26 cellular contexts compared by ENCODE assay signal in the genomic region with DNA sequence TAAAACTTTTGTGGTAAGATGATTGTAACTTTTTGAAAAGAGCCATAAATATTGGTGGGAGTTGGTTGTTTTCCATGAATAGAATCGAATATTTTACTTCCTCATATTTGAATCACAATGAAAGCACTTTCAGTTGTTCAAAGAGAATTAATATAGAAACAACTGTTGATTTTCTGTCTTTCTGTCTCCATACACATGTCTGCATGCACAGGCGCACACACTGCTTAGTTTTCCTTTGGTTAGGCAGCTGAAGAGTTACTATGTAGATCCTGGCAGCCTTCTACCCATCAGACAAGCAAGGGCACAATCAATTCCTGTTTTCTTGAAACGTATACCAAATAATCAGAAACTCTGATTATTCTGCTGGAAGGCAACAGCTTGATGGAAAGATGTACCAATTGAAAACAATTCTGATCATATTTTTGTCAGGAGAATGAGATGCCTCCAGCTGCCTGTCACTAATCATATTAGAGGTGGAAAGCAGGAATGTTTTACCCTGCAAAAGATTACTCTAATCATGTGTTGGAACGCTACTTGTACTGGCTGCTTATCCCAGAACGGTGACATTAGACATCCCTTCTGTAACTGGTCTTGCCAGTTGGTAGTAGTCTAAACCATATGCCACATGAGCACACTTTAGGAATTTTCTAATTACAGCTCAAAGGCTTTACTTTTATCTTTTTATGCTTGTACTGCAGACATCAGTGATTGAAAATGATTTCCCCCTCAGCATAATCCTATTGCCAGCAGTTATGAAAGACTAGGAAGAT. TPM values are rescaled to one million over a fixed set of nuclear protein-coding genes. Genes with fewer than 3 reads are reported as not detected.
DNase-seq lines count a peak whose midpoint lies in the region; ATAC-seq, FAIRE-seq and TF ChIP-seq lines count a peak whose summit lies in the region.
"Had no signal": no experiment of that assay in that cellular context is flagged by ENCODE, and none has a peak within 500 bp of the region (broad histone marks: within the 10 kb centered on the region; RNA-seq: fewer than 3 reads in every experiment).

No MANE protein-coding gene starts in this region.

- POLR2A ChIA-PET in endothelial cell of umbilical vein (lab: Charles Lee), result no interaction called here

- CTCF ChIA-PET in endothelial cell of umbilical vein (lab: Charles Lee), result interaction anchor here (1.2 kb wide), 1 partner anchor 8 kb away, joined by 3 read pairs; no protein-coding TSS in a partner anchor

- H3K4me1 Mint-ChIP-seq in progenitor cell of endocrine pancreas (ENCODE audit: low read depth), result peaks cover 7% of the 10 kb centered on the region
- H3K4me1 Mint-ChIP-seq: central memory CD8-positive, alpha-beta T cell; immature natural killer cell had no signal

- no peaks in the 10 kb centered on the region for H4K20me1 ChIP-seq in endothelial cell of umbilical vein (replicated peaks; ENCODE audit: control insufficient read depth, extremely low read depth, insufficient read depth, low read length)

- H3K79me2 ChIP-seq in endothelial cell of umbilical vein (ENCODE audit: control insufficient read depth, insufficient read depth, low read length), result peaks cover 37% of the 10 kb centered on the region

- H3K27me3 ChIP-seq in endothelial cell of umbilical vein (ENCODE audit: control insufficient read depth in 2 of 2, insufficient read depth in 2 of 2, low read length in 2 of 2), result no peaks in the 10 kb centered on the region
- H3K27me3 ChIP-seq in pancreas, result no peaks in the 10 kb centered on the region
- H3K27me3 ChIP-seq: dorsolateral prefrontal cortex, tibial artery had no signal

- FAIRE-seq in endothelial cell of umbilical vein (lab: Jason Lieb, UNC) (peak; percentile 48), pancreas (lab: Jason Lieb, UNC) (no peak)
- FAIRE-seq: H54, small intestine had no signal

- H3K4me3 Mint-ChIP-seq in progenitor cell of endocrine pancreas (ENCODE audit: low read depth), result no peak overlapping the region
- H3K4me3 Mint-ChIP-seq: activated CD4-positive, alpha-beta memory T cell treated with anti-CD3 and anti-CD28 coated beads for 36 hours; activated naive CD8-positive, alpha-beta T cell; central memory CD8-positive, alpha-beta T cell; immature natural killer cell; T-helper 1 cell treated with Interleukin-12 subunit alpha and Interleukin-12 subunit beta and Interleukin-4 antibody, amounts not matched to agents 30 μg/mL and 1 μg/mL, for 36 hours had no signal

- H3K27ac ChIP-seq in endothelial cell of umbilical vein (ENCODE audit: insufficient read depth, low read depth, low read length) (no peak overlapping the region), pancreas (peak overlapping the region in 2 of 4 donors; percentile 29 to 36)

- peaks cover 22% of the 10 kb centered on the region for H3K36me3 Mint-ChIP-seq in progenitor cell of endocrine pancreas (ENCODE audit: insufficient read depth)
- H3K36me3 Mint-ChIP-seq: activated CD4-positive, alpha-beta memory T cell treated with anti-CD3 and anti-CD28 coated beads for 36 hours; activated naive CD8-positive, alpha-beta T cell; immature natural killer cell had no signal

- TF ChIP-seq POLR2A in endothelial cell of umbilical vein (IDR thresholded peaks at IDR 0.05; ENCODE audit: low read depth, low read length), result no peak

- BruUV-seq in endothelial cell of umbilical vein (replicated peaks; lab: Mats Ljungman, UMichigan), result no TSS peak

- no peaks in the 10 kb centered on the region for H3K9me3 Mint-ChIP-seq in progenitor cell of endocrine pancreas (ENCODE audit: low read depth)
- H3K9me3 Mint-ChIP-seq: activated CD4-positive, alpha-beta memory T cell treated with anti-CD3 and anti-CD28 coated beads for 36 hours; activated T-helper 2 cell treated with anti-CD3 and anti-CD28 coated beads, Interferon-gamma antibody, Interleukin-2, Interleukin-4, amounts not matched to agents 10 μg/mL and 5 μg/mL and 100 μg/mL, durations not matched to agents 14 hours and 24 hours and 36 hours; central memory CD8-positive, alpha-beta T cell; T-helper 1 cell treated with Interleukin-12 subunit alpha and Interleukin-12 subunit beta and Interleukin-4 antibody, amounts not matched to agents 30 μg/mL and 1 μg/mL, for 36 hours had no signal

- no peak for ATAC-seq in pancreas
- no peak for ATAC-seq in HG03378 (IDR thresholded peaks at IDR 0.05; ENCODE audit: unreplicated experiment)

- H3K4me1 ChIP-seq in endothelial cell of umbilical vein (ENCODE audit: control insufficient read depth, extremely low read depth, insufficient read depth, low read length) (no peaks in the 10 kb centered on the region), pancreas (peaks cover under 1 to 3% (median 3%) of the 10 kb centered on the region in 3 donors)

- dilution Hi-C loops in endothelial cell of umbilical vein (cut with MboI; ENCODE audit: extremely low pct_ligation_motif_present, low sequenced_read_pairs), result no loop called here

- no peak overlapping the region for H2AFZ ChIP-seq in endothelial cell of umbilical vein (ENCODE audit: low read depth, low read length)

- peak overlapping the region; percentile 19 for H3K27ac Mint-ChIP-seq in progenitor cell of endocrine pancreas
- H3K27ac Mint-ChIP-seq: activated CD4-positive, alpha-beta memory T cell treated with anti-CD3 and anti-CD28 coated beads for 36 hours; activated naive CD8-positive, alpha-beta T cell; activated T-helper 2 cell treated with anti-CD3 and anti-CD28 coated beads, Interferon-gamma antibody, Interleukin-2, Interleukin-4, amounts not matched to agents 10 μg/mL and 5 μg/mL and 100 μg/mL, durations not matched to agents 14 hours and 24 hours and 36 hours; immature natural killer cell; T-helper 1 cell treated with Interleukin-12 subunit alpha and Interleukin-12 subunit beta and Interleukin-4 antibody, amounts not matched to agents 30 μg/mL and 1 μg/mL, for 36 hours had no signal

- TF ChIP-seq CTCF in GM12865 (IDR thresholded peaks at IDR 0.05; ENCODE audit: insufficient read depth, low read depth, low read length, missing control alignments), result no peak
- TF ChIP-seq CTCF in endothelial cell of umbilical vein (IDR thresholded peaks at IDR 0.05; ENCODE audit: extremely low read depth in 1 of 2, insufficient read depth in 1 of 2, low read depth in 1 of 2, low read length in 2 of 2), result no peak
- no peak for TF ChIP-seq CTCF in progenitor cell of endocrine pancreas (IDR thresholded peaks at IDR 0.05; ENCODE audit: unreplicated experiment)
- no peak for TF ChIP-seq CTCF in pancreas (IDR thresholded peaks at IDR 0.05)

- no peaks in the 10 kb centered on the region for H3K9me1 ChIP-seq in endothelial cell of umbilical vein (replicated peaks; ENCODE audit: control insufficient read depth, extremely low read depth, insufficient read depth, low read length)

- no peak overlapping the region for H3K9ac ChIP-seq in endothelial cell of umbilical vein (replicated peaks; ENCODE audit: extremely low read depth, insufficient read depth, low read length)

- intact Hi-C loops in endothelial cell of umbilical vein (cut with micrococcal nuclease), result loop anchor here (5.0 kb wide), 1 partner anchor 1028 kb away; no protein-coding TSS in a partner anchor
- intact Hi-C loops in pancreas (cut with DNase I), result no loop called here

- H3K9me3 ChIP-seq in endothelial cell of umbilical vein (replicated peaks; ENCODE audit: control insufficient read depth, insufficient read depth, low read length) (no peaks in the 10 kb centered on the region), pancreas (no peaks in the 10 kb centered on the region)
- H3K9me3 ChIP-seq: tibial artery had no signal

- DNase-seq in GM12865 (ENCODE audit: low read depth) (peak; percentile 17), NCI-H82 treated with DMSO at 0.1 percent for 48 hours (lab: John Stamatoyannopoulos, UW; ENCODE audit: unreplicated experiment) (peak; percentile 93), endothelial cell of umbilical vein (ENCODE audit: low read depth, low spot score) (no peak), progenitor cell of endocrine pancreas (ENCODE audit: low spot score, unreplicated experiment) (no peak), pancreas (no peak), GDM1 (lab: John Stamatoyannopoulos, UW) (no peak)
- DNase-seq: activated CD4-positive, alpha-beta memory T cell treated with anti-CD3 and anti-CD28 coated beads for 36 hours; activated CD4-positive, CD25-positive, alpha-beta regulatory T cell treated with anti-CD3 and anti-CD28 coated beads, Interleukin-2, amount 50 U/mL, for 72 hours; aorta; C1 segment of cervical spinal cord; COR-L47; DND-41; dorsolateral prefrontal cortex; immature natural killer cell; mesendoderm; NCI-H1092 treated with DMSO at 0.1 percent for 48 hours; NCI-H187 treated with DMSO at 0.1 percent for 48 hours; RPMI8226; small intestine; tibial artery had no signal

- no peak overlapping the region for H3K4me2 ChIP-seq in endothelial cell of umbilical vein (ENCODE audit: insufficient read depth, low read length)

- WGBS in pancreas, 2 donors, result 45 to 50% methylated on average over 5 of the region's 5 CpGs

- no peak overlapping the region for H3K4me3 ChIP-seq in GM12865 (ENCODE audit: low read depth, low read length)
- H3K4me3 ChIP-seq in endothelial cell of umbilical vein (replicated peaks in 1 of 3; ENCODE audit: insufficient read depth in 1 of 3, low read depth in 1 of 3, low read length in 3 of 3), result no peak overlapping the region
- no peak overlapping the region for H3K4me3 ChIP-seq in pancreas
- H3K4me3 ChIP-seq: dorsolateral prefrontal cortex, tibial artery had no signal

- peaks cover 0 to 4% of the 10 kb centered on the region in 2 experiments for H3K36me3 ChIP-seq in endothelial cell of umbilical vein (ENCODE audit: control insufficient read depth in 2 of 2, extremely low read depth in 1 of 2, insufficient read depth in 2 of 2, low read length in 2 of 2)
- no peaks in the 10 kb centered on the region for H3K36me3 ChIP-seq in pancreas
- H3K36me3 ChIP-seq: tibial artery had no signal

- no peaks in the 10 kb centered on the region for H3K27me3 Mint-ChIP-seq in progenitor cell of endocrine pancreas
- H3K27me3 Mint-ChIP-seq: activated CD4-positive, alpha-beta memory T cell treated with anti-CD3 and anti-CD28 coated beads for 36 hours; central memory CD8-positive, alpha-beta T cell had no signal

TF ChIP-seq in endothelial cell of umbilical vein, 7 proteins besides CTCF, POLR2A, EP300 and RAD21 (continues in another document):
- no peak for TF ChIP-seq FOS (IDR thresholded peaks at IDR 0.05; ENCODE audit: borderline replicate concordance, insufficient read depth, low read length)
- TF ChIP-seq GATA2 (IDR thresholded peaks at IDR 0.05; ENCODE audit: insufficient read depth, insufficient read length, low read depth, low read length), result no peak

RNA-seq across cellular contexts. Expression of a gene that starts 24.0 kb away (rescaled TPM):
- total RNA-seq in endothelial cell of umbilical vein, result 63.8 and 72.9 TPM in 2 replicates
- 26.8 and 29.1 TPM in 2 replicates for polyA plus RNA-seq in endothelial cell of umbilical vein
- 55.0 and 56.2 TPM in 2 replicates for polyA plus RNA-seq in endothelial cell of umbilical vein (2011; cell fraction: cytosol; rRNA removed)
- 42.5 and 49.4 TPM in 2 replicates for polyA plus RNA-seq in endothelial cell of umbilical vein (2011; cell fraction: nucleus; rRNA removed)
- 46.3 and 69.0 TPM in 2 replicates for polyA plus RNA-seq in endothelial cell of umbilical vein (2012)
- 35.7 and 38.3 TPM in 2 replicates for polyA minus RNA-seq in endothelial cell of umbilical vein
- polyA minus RNA-seq in endothelial cell of umbilical vein (2011; cell fraction: cytosol; rRNA and poly(A)+ RNA removed), result 24.8 TPM
- 49.2 and 66.1 TPM in 2 replicates for polyA minus RNA-seq in endothelial cell of umbilical vein (2011; cell fraction: nucleus; rRNA and poly(A)+ RNA removed)
- total RNA-seq in progenitor cell of endocrine pancreas, result 110 and 121 TPM in 2 replicates
- total RNA-seq in pancreas, result 10 to 100 TPM; 28.8 to 87.0 (median 40.8) TPM
- 10 to 100 TPM; 29.0 to 53.8 TPM for polyA plus RNA-seq in pancreas

Comparison
In these comparisons a context has a peak if more than half of its experiments do, and no peak if none do; other contexts are left out.
1. DNase-seq: peak in GM12865 (single experiment) and NCI-H82 treated with DMSO at 0.1 percent for 48 hours (single experiment); none in endothelial cell of umbilical vein (single experiment), progenitor cell of endocrine pancreas (single experiment), pancreas (0 of 6) and GDM1 (single experiment).